Comparison of ENCODE assay signal across 20 cellular contexts in genomic region chr12:131084341-131085011, GRCh38.
A peak's percentile ranks its signal among the peaks of the same experiment; 100 is the strongest.
DNase-seq lines count a peak whose midpoint lies in the region; ATAC-seq and TF ChIP-seq lines count a peak whose summit lies in the region.
"Had no signal": no experiment of that assay in that cellular context is flagged by ENCODE, and none has a peak within 500 bp of the region (broad histone marks: within the 10 kb centered on the region; RNA-seq: fewer than 3 reads in every experiment).

No MANE protein-coding gene starts in this region.

- DNase-seq in D341Med (ENCODE audit: low spot score) (peak; percentile 8), WERI-Rb-1 (peak; percentile 1), right cardiac atrium (peak in 2 of 3 donors; percentile 9 to 17), epidermal melanocyte (ENCODE audit: insufficient read length, low spot score) (no peak), NCI-H526 treated with DMSO at 0.1 percent for 48 hours (lab: John Stamatoyannopoulos, UW) (no peak)
- peak; percentile 5 for DNase-seq in stimulated activated CD8-positive, alpha-beta memory T cell treated with anti-CD3 and anti-CD28 coated beads, Interleukin-4, amount 100 ng/mL, for 48 hours
- DNase-seq: activated CD4-positive, alpha-beta T cell treated with anti-CD3 and anti-CD28 coated beads, Interleukin-2, amount 10 ng/mL, durations not matched to agents 24 days and 14 days; C1 segment of cervical spinal cord; effector CD8-positive, alpha-beta T cell; EL; foreskin keratinocyte; immature natural killer cell; NCI-H1105 treated with DMSO at 0.1 percent for 48 hours; NCI-H2081; NCI-H345; NCI-H82; RPMI8226 had no signal

- intact Hi-C loops in right cardiac atrium (cut with DNase I): no loop called here

- no peaks in the 10 kb centered on the region for H3K9me3 ChIP-seq in WERI-Rb-1 (ENCODE audit: severe bottlenecking)
- no peaks in the 10 kb centered on the region for H3K9me3 ChIP-seq in right cardiac atrium (ENCODE audit: control insufficient read depth, low read length)
- H3K9me3 ChIP-seq: HAP-1 had no signal

- ATAC-seq in right cardiac atrium: peak in 1 of 2 donors; percentile 22
- ATAC-seq in HG02938 (IDR thresholded peaks at IDR 0.05; ENCODE audit: unreplicated experiment): no peak
- ATAC-seq: esophagus mucosa, foreskin keratinocyte had no signal

- H3K36me3 ChIP-seq in WERI-Rb-1: no peaks in the 10 kb centered on the region
- H3K36me3 ChIP-seq: HAP-1 had no signal

- WGBS in right cardiac atrium: 89% methylated on average over 28 of the region's 28 CpGs

- no peaks in the 10 kb centered on the region for H3K4me1 ChIP-seq in right cardiac atrium (ENCODE audit: control insufficient read depth, insufficient read depth, low read length)
- H3K4me1 ChIP-seq: foreskin keratinocyte, HAP-1 had no signal

- TF ChIP-seq CTCF in WERI-Rb-1 (IDR thresholded peaks at IDR 0.05; ENCODE audit: low read depth, low read length): no peak

- H3K4me3 ChIP-seq in WERI-Rb-1 (ENCODE audit: low read depth, low read length) (no peak overlapping the region), right cardiac atrium (ENCODE audit: low read length) (no peak overlapping the region)
- H3K4me3 ChIP-seq: HAP-1 had no signal

- H3K27ac ChIP-seq in WERI-Rb-1: no peak overlapping the region
- no peak overlapping the region for H3K27ac ChIP-seq in right cardiac atrium (ENCODE audit: low read length)
- H3K27ac ChIP-seq: foreskin keratinocyte had no signal

- H3K27me3 ChIP-seq in WERI-Rb-1 (ENCODE audit: insufficient read depth, low read depth, severe bottlenecking): no peaks in the 10 kb centered on the region
- H3K27me3 ChIP-seq in right cardiac atrium (ENCODE audit: control insufficient read depth, insufficient read depth): no peaks in the 10 kb centered on the region
- H3K27me3 ChIP-seq: foreskin keratinocyte had no signal

Comparison
In these comparisons a context has a peak if more than half of its experiments do, and no peak if none do; other contexts are left out.
1. DNase-seq: peak in D341Med (single experiment), WERI-Rb-1 (single experiment), right cardiac atrium (2 of 3) and stimulated activated CD8-positive, alpha-beta memory T cell treated with anti-CD3 and anti-CD28 coated beads, Interleukin-4, amount 100 ng/mL, for 48 hours (single experiment); none in epidermal melanocyte (single experiment) and NCI-H526 treated with DMSO at 0.1 percent for 48 hours (single experiment).